In the genomic region with DNA sequence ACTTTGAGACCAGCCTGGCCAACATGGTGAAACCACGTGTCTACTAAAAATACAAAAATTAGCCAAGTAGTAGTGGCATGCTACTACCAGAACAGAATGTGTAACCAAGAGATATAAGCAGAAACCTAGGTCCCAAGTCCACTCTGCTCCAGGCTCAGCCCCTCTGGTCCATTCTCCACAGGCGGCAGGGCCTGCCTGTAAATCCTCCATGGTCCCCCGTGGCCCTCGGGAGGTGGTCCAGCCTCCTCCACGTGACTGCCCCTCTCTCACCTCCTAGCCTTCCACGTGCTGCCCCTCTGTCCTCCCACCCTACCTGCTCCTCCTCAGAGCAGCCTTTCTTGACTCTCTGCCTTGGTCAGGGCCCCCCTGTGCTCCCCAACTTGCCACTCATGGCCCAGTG, we compare ENCODE assay signal across 22 cellular contexts.
"Had no signal": no experiment of that assay in that cellular context is flagged by ENCODE, and none has a peak within 500 bp of the region (broad histone marks: within the 10 kb centered on the region; RNA-seq: fewer than 3 reads in every experiment).

No MANE protein-coding gene starts in this region.

- H3K27ac ChIP-seq: colonic mucosa, epithelial cell of prostate, esophagus squamous epithelium, gastrocnemius medialis, heart right ventricle, left ventricle myocardium inferior, lower lobe of right lung had no signal

- H3K27ac Mint-ChIP-seq: dendritic cell treated with granulocyte-macrophage colony-stimulating factor and Interleukin-4, amounts not matched to agents 40 ng/mL and 50 ng/mL, for 4 days; effector memory CD8-positive, alpha-beta T cell; endodermal cell; mesothelial cell of epicardium had no signal

- H3K4me3 ChIP-seq: colonic mucosa, esophagus squamous epithelium, gastrocnemius medialis, heart right ventricle, left ventricle myocardium inferior, lower lobe of right lung, mucosa of descending colon had no signal

- H3K4me1 Mint-ChIP-seq: endodermal cell, mesothelial cell of epicardium had no signal

- ATAC-seq: effector memory CD8-positive, alpha-beta T cell; gastrocnemius medialis; left cardiac atrium; mucosa of descending colon had no signal

- H3K9me3 ChIP-seq: colonic mucosa, esophagus squamous epithelium, gastrocnemius medialis, heart right ventricle, left ventricle myocardium inferior, lower lobe of right lung, mucosa of descending colon had no signal

- DNase-seq: colonic mucosa; cortex of kidney; effector CD8-positive, alpha-beta T cell; effector memory CD8-positive, alpha-beta T cell; endodermal cell; erythroblast; esophagus squamous epithelium; foreskin fibroblast; foreskin melanocyte; gastrocnemius medialis; glutamatergic neuron; head of caudate nucleus; heart right ventricle; hippocampal formation; left cardiac atrium; left ventricle myocardium inferior; lower lobe of right lung; mesenchymal stem cell; mucosa of descending colon had no signal

- H3K36me3 Mint-ChIP-seq: mesothelial cell of epicardium had no signal

- H3K9me3 Mint-ChIP-seq: dendritic cell treated with granulocyte-macrophage colony-stimulating factor and Interleukin-4, amounts not matched to agents 40 ng/mL and 50 ng/mL, for 4 days; effector memory CD8-positive, alpha-beta T cell had no signal

- H3K4me1 ChIP-seq: colonic mucosa, esophagus squamous epithelium, gastrocnemius medialis, heart right ventricle, left ventricle myocardium inferior, lower lobe of right lung had no signal

- H3K36me3 ChIP-seq: colonic mucosa, esophagus squamous epithelium, gastrocnemius medialis, heart right ventricle, left ventricle myocardium inferior, lower lobe of right lung had no signal

- H3K4me3 Mint-ChIP-seq: dendritic cell treated with granulocyte-macrophage colony-stimulating factor and Interleukin-4, amounts not matched to agents 40 ng/mL and 50 ng/mL, for 4 days; effector memory CD8-positive, alpha-beta T cell; endodermal cell; mesothelial cell of epicardium had no signal

- H3K27me3 ChIP-seq: colonic mucosa, esophagus squamous epithelium, gastrocnemius medialis, heart right ventricle had no signal
